8 cellular contexts compared by ENCODE assay signal in genomic region chr6:87756858-87757257, GRCh38. TPM values are rescaled to one million over a fixed set of nuclear protein-coding genes. Genes with fewer than 3 reads are reported as not detected.
DNase-seq lines count a peak whose midpoint lies in the region; ATAC-seq, FAIRE-seq and TF ChIP-seq lines count a peak whose summit lies in the region.

No MANE protein-coding gene starts in this region.

- DNase-seq in AG20443 (ENCODE audit: low spot score), result peak; percentile 63
- peak; percentile 84 for DNase-seq in OCI-M2 (lab: John Stamatoyannopoulos, UW; ENCODE audit: unreplicated experiment)
- DNase-seq in cardiac fibroblast (ENCODE audit: low read depth in 2 of 2), result peak; percentile 75 to 76
- DNase-seq in small intestine, result peak; percentile 21
- no peak for DNase-seq in NCI-H524 treated with DMSO at 0.1 percent for 48 hours (lab: John Stamatoyannopoulos, UW)
- DNase-seq in NCI-H146 (lab: John Stamatoyannopoulos, UW), result no peak

- TF ChIP-seq CTCF in cardiac fibroblast (IDR thresholded peaks at IDR 0.05; ENCODE audit: low read depth, low read length), result no peak

- 58 to 71% (median 69%) methylated on average over 2 of the region's 2 CpGs for WGBS in small intestine, 3 donors

- H3K4me1 ChIP-seq in small intestine (ENCODE audit: control insufficient read depth in 2 of 2, insufficient read depth in 1 of 2, low read depth in 1 of 2, low read length in 1 of 2), result no peaks in the 10 kb centered on the region

- no peak overlapping the region for H3K27ac ChIP-seq in small intestine (ENCODE audit: low read depth in 1 of 2, low read length in 1 of 2)

- no peak for FAIRE-seq in small intestine (lab: Jason Lieb, UNC)

- ATAC-seq in GM18868 (IDR thresholded peaks at IDR 0.05; ENCODE audit: unreplicated experiment) (peak; percentile 97), HG02981 (IDR thresholded peaks at IDR 0.05; ENCODE audit: unreplicated experiment) (peak; percentile 95)

- no peak overlapping the region for H3K4me3 ChIP-seq in cardiac fibroblast (replicated peaks in 1 of 2; ENCODE audit: low read depth in 2 of 2, low read length in 2 of 2)
- no peak overlapping the region for H3K4me3 ChIP-seq in small intestine (ENCODE audit: low read depth in 1 of 2, low read length in 2 of 2)

- no peaks in the 10 kb centered on the region for H3K9me3 ChIP-seq in small intestine (ENCODE audit: control insufficient read depth, low read depth)

- H3K27me3 ChIP-seq in small intestine (ENCODE audit: control insufficient read depth in 2 of 2, insufficient read depth in 2 of 2, low read length in 2 of 2), result no peaks in the 10 kb centered on the region

- no peaks in the 10 kb centered on the region for H3K36me3 ChIP-seq in small intestine (ENCODE audit: control insufficient read depth in 2 of 2, insufficient read depth in 2 of 2, low read length in 2 of 2)

RNA-seq across cellular contexts. Expression of gene AKIRIN2, which starts 54.8 kb away (rescaled TPM):
- polyA plus RNA-seq in small intestine, result 10 to 100 TPM; 19.9 to 28.5 (median 20.0) TPM

Comparison
In these comparisons a context has a peak if more than half of its experiments do, and no peak if none do; other contexts are left out.
1. DNase-seq: peak in AG20443 (single experiment), OCI-M2 (single experiment), cardiac fibroblast (2 of 2) and small intestine (single experiment); none in NCI-H524 treated with DMSO at 0.1 percent for 48 hours (single experiment) and NCI-H146 (single experiment).